ENCODE assay signal across 8 cellular contexts in the genomic region with DNA sequence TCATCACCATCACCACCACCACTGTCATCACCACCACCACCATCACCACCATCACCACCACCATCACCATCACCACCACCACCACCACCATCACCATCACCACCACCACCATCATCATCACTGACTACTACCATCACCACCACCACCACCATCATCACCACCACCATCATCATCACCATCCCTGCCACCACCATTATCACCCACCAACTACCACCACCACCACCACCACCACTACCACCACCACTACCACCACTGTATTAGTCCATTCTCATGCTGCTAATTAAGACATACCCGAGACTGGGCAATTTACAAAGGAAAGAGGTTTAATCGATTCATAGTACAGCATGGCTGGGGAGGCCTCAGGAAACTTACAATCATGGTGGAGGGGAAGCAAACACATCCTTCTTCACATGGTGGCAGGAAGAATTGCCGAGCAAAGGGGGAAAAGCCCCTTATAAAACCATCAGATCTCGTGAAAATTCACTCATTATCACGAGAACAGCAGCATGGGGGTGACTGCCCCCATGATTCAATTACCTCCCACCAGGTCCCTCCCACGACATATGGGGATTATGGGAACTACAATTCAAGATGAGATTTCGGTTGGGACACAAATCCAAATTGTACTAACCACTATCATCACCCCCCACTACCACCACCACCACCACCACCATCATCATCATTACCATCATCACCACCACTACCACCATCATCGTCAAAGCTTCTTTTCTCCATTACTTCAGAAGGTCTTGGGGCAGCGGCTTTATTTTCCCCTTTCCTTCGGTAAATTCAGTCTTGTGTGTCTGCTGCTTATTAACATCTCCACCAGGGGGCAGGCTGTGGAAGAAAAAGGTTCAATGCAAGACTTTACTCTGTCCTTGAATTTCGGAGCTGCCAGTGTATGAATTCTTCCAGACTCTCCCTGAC. TPM values are rescaled to one million over a fixed set of nuclear protein-coding genes. Genes with fewer than 3 reads are reported as not detected.
DNase-seq lines count a peak whose midpoint lies in the region; TF ChIP-seq lines count a peak whose summit lies in the region.
"Not testable (repeated sequence)": the region's sequence is repeated elsewhere in the genome, so short reads cannot be mapped to it uniquely, and the experiment has no call there.

No MANE protein-coding gene starts in this region.

- H3K36me3 Mint-ChIP-seq in activated naive CD4-positive, alpha-beta T cell treated with anti-CD3 and anti-CD28 coated beads, Interleukin-2, amount 10 ng/mL, durations not matched to agents 7 days and 5 days = not testable (repeated sequence)

- peak; percentile 84 for TF ChIP-seq CTCF in C4-2B (conservative IDR thresholded peaks at IDR 0.05)

- not testable (repeated sequence) for H3K9me3 Mint-ChIP-seq in activated naive CD4-positive, alpha-beta T cell treated with anti-CD3 and anti-CD28 coated beads, Interleukin-2, amount 10 ng/mL, durations not matched to agents 7 days and 5 days

- not testable (repeated sequence) for H3K27ac ChIP-seq in C4-2B

- peak; percentile 76 for DNase-seq in H4 (ENCODE audit: low spot score)
- DNase-seq in NCI-H2081 treated with DMSO at 0.1 percent for 48 hours (lab: John Stamatoyannopoulos, UW) = peak; percentile 30
- DNase-seq in SKM-1 (lab: John Stamatoyannopoulos, UW; ENCODE audit: unreplicated experiment) = peak; percentile 40
- peak; percentile 66 for DNase-seq in activated naive CD4-positive, alpha-beta T cell treated with anti-CD3 and anti-CD28 coated beads, Interleukin-2, amount 10 ng/mL, durations not matched to agents 7 days and 5 days
- peak; percentile 76 for DNase-seq in fibroblast of the conjunctiva (ENCODE audit: low read depth)
- DNase-seq in middle frontal gyrus (ENCODE audit: extremely low spot score, low spot score) = peak; percentile 75
- DNase-seq in stimulated activated CD4-positive, alpha-beta T cell treated with anti-CD3 and anti-CD28 coated beads, TNF-alpha, amount 100 ng/mL, for 4 hours (ENCODE audit: low read depth in 3 of 3) = peak; percentile 1 to 9 (median 2)

- H3K4me3 Mint-ChIP-seq in activated naive CD4-positive, alpha-beta T cell treated with anti-CD3 and anti-CD28 coated beads, Interleukin-2, amount 10 ng/mL, durations not matched to agents 7 days and 5 days = not testable (repeated sequence)

- H3K27ac Mint-ChIP-seq in activated naive CD4-positive, alpha-beta T cell treated with anti-CD3 and anti-CD28 coated beads, Interleukin-2, amount 10 ng/mL, durations not matched to agents 7 days and 5 days = not testable (repeated sequence)

- H3K27me3 Mint-ChIP-seq in activated naive CD4-positive, alpha-beta T cell treated with anti-CD3 and anti-CD28 coated beads, Interleukin-2, amount 10 ng/mL, durations not matched to agents 7 days and 5 days = not testable (repeated sequence)

- CTCF ChIA-PET in activated naive CD4-positive, alpha-beta T cell treated with anti-CD3 and anti-CD28 coated beads, Interleukin-2, amount 10 ng/mL, durations not matched to agents 7 days and 5 days (lab: Charles Lee) = interaction anchor here (0.7 to 1.4 kb wide), 4 partner anchors 11 to 816 kb away, joined by 3 to 7 read pairs (median 3); no protein-coding TSS in a partner anchor

- not testable (repeated sequence) for H3K4me1 Mint-ChIP-seq in activated naive CD4-positive, alpha-beta T cell treated with anti-CD3 and anti-CD28 coated beads, Interleukin-2, amount 10 ng/mL, durations not matched to agents 7 days and 5 days

RNA-seq across cellular contexts. Expression of gene SCAF4, which starts 53.6 kb away (rescaled TPM):
- 1.6 and 3.1 TPM in 2 replicates for total RNA-seq in H4 (2014; rRNA removed; shearing (Covaris generic))

Comparison
In these comparisons a context has a peak if more than half of its experiments do, and no peak if none do; other contexts are left out.
1. DNase-seq: peak in every context shown above with its lines; median percentile 76 in H4; 76 in fibroblast of the conjunctiva; 75 in middle frontal gyrus; 66 in activated naive CD4-positive, alpha-beta T cell treated with anti-CD3 and anti-CD28 coated beads, Interleukin-2, amount 10 ng/mL, durations not matched to agents 7 days and 5 days; 40 in SKM-1; 30 in NCI-H2081 treated with DMSO at 0.1 percent for 48 hours; 2 in stimulated activated CD4-positive, alpha-beta T cell treated with anti-CD3 and anti-CD28 coated beads, TNF-alpha, amount 100 ng/mL, for 4 hours.